Comparison of ENCODE assay signal across 20 cellular contexts in genomic region chr12:52877242-52877641, GRCh38. TPM values are rescaled to one million over a fixed set of nuclear protein-coding genes. Genes with fewer than 3 reads are reported as not detected.
"Had no signal": no experiment of that assay in that cellular context is flagged by ENCODE, and none has a peak within 500 bp of the region (broad histone marks: within the 10 kb centered on the region; RNA-seq: fewer than 3 reads in every experiment).

No MANE protein-coding gene starts in this region.

- H3K36me3 Mint-ChIP-seq: activated naive CD8-positive, alpha-beta T cell had no signal

- DNase-seq: activated CD4-positive, alpha-beta T cell treated with anti-CD3 and anti-CD28 coated beads, Interleukin-2, amount 50 U/mL, for 4 hours; activated effector memory CD4-positive, alpha-beta T cell treated with anti-CD3 and anti-CD28 coated beads, Interleukin-2, amount 50 U/mL, for 16 hours; activated T-cell treated with anti-CD3 and anti-CD28 coated beads, Interleukin-2, amount 50 U/mL, for 4 hours; dorsolateral prefrontal cortex; heart right ventricle; kidney; left ventricle myocardium inferior; stimulated activated CD4-positive, alpha-beta T cell treated with anti-CD3 and anti-CD28 coated beads, Interleukin-15, amount 100 ng/mL, for 24 hours; stimulated activated CD4-positive, alpha-beta T cell treated with anti-CD3 and anti-CD28 coated beads, Interleukin-4, amount 100 ng/mL, for 24 hours; SW 1271 had no signal

- ATAC-seq: activated CD4-positive, CD25-positive, alpha-beta regulatory T cell treated with anti-CD3 and anti-CD28 coated beads, Interleukin-2, amount 50 U/mL, for 24 hours; activated T-cell treated with anti-CD3 and anti-CD28 coated beads, Interleukin-2, amount 50 U/mL, for 4 hours; heart right ventricle had no signal

- H3K27me3 ChIP-seq: breast epithelium, pancreas, tibial nerve had no signal

- H3K4me3 Mint-ChIP-seq: activated naive CD8-positive, alpha-beta T cell; activated T-cell treated with anti-CD3 and anti-CD28 coated beads, Interleukin-2, amount 50 U/mL, for 4 hours; neural crest cell had no signal

- FAIRE-seq: frontal cortex, kidney, pancreas had no signal

- H3K36me3 ChIP-seq: breast epithelium, heart right ventricle, left ventricle myocardium inferior, pancreas, tibial nerve had no signal

- H3K9me3 ChIP-seq: breast epithelium, heart right ventricle, left ventricle myocardium inferior, pancreas, tibial nerve had no signal

- H3K9me3 Mint-ChIP-seq: activated T-cell treated with anti-CD3 and anti-CD28 coated beads, Interleukin-2, amount 50 U/mL, for 4 hours; neural crest cell had no signal

- H3K27ac Mint-ChIP-seq: activated naive CD8-positive, alpha-beta T cell had no signal

- H3K27ac ChIP-seq: heart right ventricle, left ventricle myocardium inferior, pancreas had no signal

- H3K4me3 ChIP-seq: breast epithelium, dorsolateral prefrontal cortex, heart right ventricle, left ventricle myocardium inferior, pancreas, tibial nerve had no signal

RNA-seq across cellular contexts. Expression of gene KRT8, which starts 27.6 kb away (rescaled TPM):
- total RNA-seq: frontal cortex had no signal

RNA-seq across cellular contexts. Expression of gene KRT78, which starts 28.4 kb away (rescaled TPM):
- total RNA-seq: activated T-cell treated with anti-CD3 and anti-CD28 coated beads, Interleukin-2, amount 50 U/mL, for 4 hours; chondrocyte; frontal cortex; heart right ventricle; kidney; left ventricle myocardium inferior; mesenteric fat pad; neural crest cell; renal cortical epithelial cell had no signal

RNA-seq across cellular contexts. Expression of gene KRT79, which starts 43.1 kb away (rescaled TPM):
- total RNA-seq: dorsolateral prefrontal cortex, frontal cortex, heart right ventricle, kidney, left ventricle myocardium inferior, neural crest cell, renal cortical epithelial cell had no signal
- polyA plus RNA-seq: pancreas had no signal
